In genomic region chr9:120942186-120943001, GRCh38 we compare ENCODE assay signal across 13 cellular contexts. TPM values are rescaled to one million over a fixed set of nuclear protein-coding genes. Genes with fewer than 3 reads are reported as not detected.
A peak's percentile ranks its signal among the peaks of the same experiment; 100 is the strongest.
DNase-seq lines count a peak whose midpoint lies in the region; ATAC-seq, FAIRE-seq and TF ChIP-seq lines count a peak whose summit lies in the region.
"Had no signal": no experiment of that assay in that cellular context is flagged by ENCODE, and none has a peak within 500 bp of the region (broad histone marks: within the 10 kb centered on the region; RNA-seq: fewer than 3 reads in every experiment).

No MANE protein-coding gene starts in this region.

- H3K9ac ChIP-seq in kidney (ENCODE audit: low read length in 2 of 2), result peak overlapping the region in 1 of 2 donors; percentile 13
- H3K9ac ChIP-seq: BLaER1 treated with 17β-estradiol and CSF1 and Interleukin-3, amounts not matched to agents 10 nM and 100 nM had no signal

- peak; percentile 69 for ATAC-seq in body of pancreas
- ATAC-seq: activated naive CD4-positive, alpha-beta T cell treated with anti-CD3 and anti-CD28 coated beads, Interleukin-2, amount 50 U/mL, for 72 hours; effector memory CD8-positive, alpha-beta T cell had no signal

- WGBS in body of pancreas, 2 donors, result 52 to 61% methylated on average over 8 of the region's 8 CpGs
- WGBS in sigmoid colon, 2 donors, result 79 to 86% methylated on average over 8 of the region's 8 CpGs

- TF ChIP-seq POLR2A in body of pancreas (IDR thresholded peaks at IDR 0.05) (no peak), sigmoid colon (IDR thresholded peaks at IDR 0.05) (no peak)

- intact Hi-C loops in body of pancreas (cut with DNase I), result no loop called here
- intact Hi-C loops in kidney (cut with DNase I), result no loop called here
- intact Hi-C loops in sigmoid colon (cut with DNase I), result no loop called here

- H3K36me3 ChIP-seq in body of pancreas (replicated peaks in 1 of 2; ENCODE audit: insufficient read depth in 1 of 2, low read depth in 2 of 2) (no peaks in the 10 kb centered on the region), kidney (ENCODE audit: control insufficient read depth in 1 of 2, insufficient read depth in 2 of 2, low read length in 2 of 2) (no peaks in the 10 kb centered on the region), sigmoid colon (no peaks in the 10 kb centered on the region)
- H3K36me3 ChIP-seq: BLaER1 treated with 17β-estradiol and CSF1 and Interleukin-3, amounts not matched to agents 10 nM and 100 nM had no signal

- no peak for FAIRE-seq in kidney (lab: Jason Lieb, UNC)
- FAIRE-seq: GM19239 had no signal

- H3K4me1 ChIP-seq in body of pancreas (peaks cover 19% of the 10 kb centered on the region), kidney (ENCODE audit: control insufficient read depth in 1 of 2, insufficient read depth in 1 of 2, low read depth in 1 of 2, low read length in 2 of 2) (peaks cover 7 to 9% of the 10 kb centered on the region in 2 donors), sigmoid colon (peaks cover 0 to 25% (median 23%) of the 10 kb centered on the region in 4 donors)

- H3K9me3 ChIP-seq in body of pancreas, result no peaks in the 10 kb centered on the region
- no peaks in the 10 kb centered on the region for H3K9me3 ChIP-seq in kidney (ENCODE audit: control insufficient read depth in 1 of 2, low read length in 2 of 2)
- H3K9me3 ChIP-seq in sigmoid colon, result no peaks in the 10 kb centered on the region
- H3K9me3 ChIP-seq: BLaER1 treated with 17β-estradiol and CSF1 and Interleukin-3, amounts not matched to agents 10 nM and 100 nM had no signal

- CTCF ChIA-PET in GM10248 (lab: Yijun Ruan, JAX), result interaction anchor here (1.2 kb wide), 1 partner anchor 40 kb away, joined by 3 read pairs; no protein-coding TSS in a partner anchor

- TF ChIP-seq CTCF in body of pancreas (IDR thresholded peaks at IDR 0.05), result no peak
- TF ChIP-seq CTCF in kidney (IDR thresholded peaks at IDR 0.05; ENCODE audit: borderline replicate concordance, extremely low read depth, insufficient read depth), result no peak
- no peak for TF ChIP-seq CTCF in sigmoid colon (IDR thresholded peaks at IDR 0.05)
- no peak for TF ChIP-seq CTCF in GM10248 (IDR thresholded peaks at IDR 0.05; ENCODE audit: control extremely low read depth, extremely low read depth, low read depth, missing control alignments)

- POLR2A ChIA-PET in GM10248 (lab: Yijun Ruan, JAX), result no interaction called here

- DNase-seq in ELF-1 (ENCODE audit: low read depth, low spot score), result peak; percentile 27
- DNase-seq in body of pancreas, result peak in 1 of 4 donors; percentile 15
- no peak for DNase-seq in kidney
- peak; percentile 76 for DNase-seq in sigmoid colon
- no peak for DNase-seq in GM10248 (ENCODE audit: extremely low spot score)
- DNase-seq in kidney tubule cell (ENCODE audit: low spot score), result no peak
- DNase-seq in OCI-M2 (lab: John Stamatoyannopoulos, UW; ENCODE audit: unreplicated experiment), result no peak
- DNase-seq in NCI-H82 (lab: John Stamatoyannopoulos, UW), result no peak
- DNase-seq: effector memory CD8-positive, alpha-beta T cell; occipital lobe had no signal

- peak overlapping the region; percentile 36 to 71 (median 57) for H3K27ac ChIP-seq in body of pancreas
- peak overlapping the region; percentile 20 to 26 for H3K27ac ChIP-seq in kidney (ENCODE audit: low read depth in 2 of 2, low read length in 2 of 2)
- H3K27ac ChIP-seq in sigmoid colon, result peak overlapping the region; percentile 78 to 88 (median 82)
- H3K27ac ChIP-seq: BLaER1 treated with 17β-estradiol and CSF1 and Interleukin-3, amounts not matched to agents 10 nM and 100 nM had no signal

- H3K27me3 ChIP-seq in body of pancreas, result no peaks in the 10 kb centered on the region
- H3K27me3 ChIP-seq in sigmoid colon, result no peaks in the 10 kb centered on the region
- H3K27me3 ChIP-seq: BLaER1 treated with 17β-estradiol and CSF1 and Interleukin-3, amounts not matched to agents 10 nM and 100 nM had no signal

- TF ChIP-seq EP300 in sigmoid colon (IDR thresholded peaks at IDR 0.05), result peak in 1 of 4 donors; percentile 18

- H3K4me3 ChIP-seq in body of pancreas (no peak overlapping the region), kidney (ENCODE audit: low read length in 2 of 2) (no peak overlapping the region), sigmoid colon (no peak overlapping the region)
- H3K4me3 ChIP-seq: BLaER1 treated with 17β-estradiol and CSF1 and Interleukin-3, amounts not matched to agents 10 nM and 100 nM had no signal

RNA-seq across cellular contexts. Expression of gene TRAF1, which starts 15.8 kb away (rescaled TPM):
- total RNA-seq in body of pancreas (1 to 10 TPM; 4.4 to 8.2 TPM), kidney (10.9 TPM), sigmoid colon (1 to 10 TPM; 4.4 to 8.0 (median 5.0) TPM)
- polyA plus RNA-seq in kidney (ENCODE audit: insufficient read depth, low read depth, low replicate concordance) (3.1 TPM), sigmoid colon (10 to 100 TPM in 1 of 3 donors, under 1 TPM in 2; 0.46 to 10.0 (median 0.60) TPM)

Comparison
In these comparisons a context has a peak if more than half of its experiments do, and no peak if none do; other contexts are left out.
1. DNase-seq: peak in ELF-1 (single experiment) and sigmoid colon (single experiment); none in kidney (single experiment), GM10248 (single experiment), kidney tubule cell (single experiment), OCI-M2 (single experiment) and NCI-H82 (single experiment).
2. H3K27ac ChIP-seq: peak in every context shown above with its lines; median percentile 82 in sigmoid colon; 57 in body of pancreas; 23 in kidney.